In the genomic region with DNA sequence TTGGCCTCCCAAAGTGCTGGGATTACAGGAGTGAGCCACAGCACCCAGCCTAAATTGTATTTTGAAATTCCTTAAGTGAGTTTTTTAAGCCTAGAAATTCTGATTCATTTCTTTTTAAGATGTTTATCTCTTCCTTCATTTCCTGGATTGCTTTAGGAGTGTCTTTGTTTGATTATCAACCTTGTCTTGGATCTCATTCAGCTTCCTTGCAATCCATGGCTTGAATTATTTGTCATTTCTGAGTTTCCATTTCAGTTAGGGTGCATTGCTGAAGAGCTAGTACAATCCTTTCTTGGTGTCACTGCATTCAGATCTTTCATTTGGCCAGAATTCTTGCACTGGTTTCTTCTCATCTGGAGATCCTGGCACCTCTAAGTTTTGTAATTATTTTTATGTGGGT, we compare ENCODE assay signal across 16 cellular contexts.
DNase-seq lines count a peak whose midpoint lies in the region; ATAC-seq and TF ChIP-seq lines count a peak whose summit lies in the region.
"Had no signal": no experiment of that assay in that cellular context is flagged by ENCODE, and none has a peak within 500 bp of the region (broad histone marks: within the 10 kb centered on the region; RNA-seq: fewer than 3 reads in every experiment).

No MANE protein-coding gene starts in this region.

- TF ChIP-seq CTCF in C4-2B (conservative IDR thresholded peaks at IDR 0.05), result no peak
- no peak for TF ChIP-seq CTCF in LNCaP clone FGC (IDR thresholded peaks at IDR 0.05; ENCODE audit: control insufficient read depth, extremely low read depth, insufficient read depth)
- no peak for TF ChIP-seq CTCF in VCaP (conservative IDR thresholded peaks at IDR 0.05)
- no peak for TF ChIP-seq CTCF in mucosa of descending colon (IDR thresholded peaks at IDR 0.05)
- TF ChIP-seq CTCF in heart left ventricle (IDR thresholded peaks at IDR 0.05), result no peak

- H3K4me3 ChIP-seq in LNCaP clone FGC (ENCODE audit: low read depth, low read length), result no peak overlapping the region
- H3K4me3 ChIP-seq in mucosa of descending colon, result no peak overlapping the region
- H3K4me3 ChIP-seq in heart left ventricle, result no peak overlapping the region
- H3K4me3 ChIP-seq: GM12878, GM23248, HAP-1 had no signal

- ATAC-seq in mucosa of descending colon (peak; percentile 77), heart left ventricle (no peak), HG03571 (IDR thresholded peaks at IDR 0.05; ENCODE audit: unreplicated experiment) (no peak)
- ATAC-seq: GM12878 had no signal

- H3K36me3 ChIP-seq in mucosa of descending colon (ENCODE audit: low read depth) (no peaks in the 10 kb centered on the region), heart left ventricle (no peaks in the 10 kb centered on the region)
- H3K36me3 ChIP-seq: HAP-1 had no signal

- H3K27me3 ChIP-seq in heart left ventricle, result no peaks in the 10 kb centered on the region

- TF ChIP-seq POLR2A in heart left ventricle (IDR thresholded peaks at IDR 0.05), result no peak

- peaks cover 5% of the 10 kb centered on the region for H3K4me1 ChIP-seq in mucosa of descending colon (ENCODE audit: low read depth)
- H3K4me1 ChIP-seq in heart left ventricle, result no peaks in the 10 kb centered on the region
- H3K4me1 ChIP-seq: Caco-2 had no signal

- intact Hi-C loops in mucosa of descending colon (cut with DNase I, micrococcal nuclease) (no loop called here), heart left ventricle (cut with DNase I) (no loop called here)

- DNase-seq in LNCaP clone FGC (ENCODE audit: low read depth) (peak; percentile 44), mucosa of descending colon (no peak), heart left ventricle (no peak), superior temporal gyrus (ENCODE audit: extremely low spot score) (no peak)
- no peak for DNase-seq in stimulated activated CD8-positive, alpha-beta memory T cell treated with anti-CD3 and anti-CD28 coated beads, Interleukin-4, amount 100 ng/mL, for 48 hours
- DNase-seq: 8988T; C1 segment of cervical spinal cord; Caco-2; CD4-positive, alpha-beta T cell; GF-D8; GM23248 had no signal

- no peaks in the 10 kb centered on the region for H3K9me3 ChIP-seq in mucosa of descending colon
- peaks cover 0 to 9% (median 0%) of the 10 kb centered on the region in 12 donors for H3K9me3 ChIP-seq in heart left ventricle
- H3K9me3 ChIP-seq: Caco-2, HAP-1 had no signal

- peak overlapping the region; percentile 60 for H3K27ac ChIP-seq in C4-2B
- H3K27ac ChIP-seq in VCaP, result peak overlapping the region; percentile 43; the same call in 1 of the 2 replicates
- no peak overlapping the region for H3K27ac ChIP-seq in heart left ventricle
- H3K27ac ChIP-seq: GM23248 had no signal

Comparison
In these comparisons a context has a peak if more than half of its experiments do, and no peak if none do; other contexts are left out.
1. H3K27ac ChIP-seq: peak in C4-2B (single experiment) and VCaP (single experiment); none in heart left ventricle (0 of 12).